ENCODE assay signal across 1 cellular context in genomic region chr6:105402090-105402980, GRCh38.
A peak's percentile ranks its signal among the peaks of the same experiment; 100 is the strongest.
TF ChIP-seq lines count a peak whose summit lies in the region.

No MANE protein-coding gene starts in this region.

TF ChIP-seq in GM12878, 131 proteins besides CTCF, POLR2A, EP300 and RAD21 (continued from another document and continues in another):
- TF ChIP-seq E2F4 (IDR thresholded peaks at IDR 0.05; ENCODE audit: low read depth, low read length) (no peak), KAT2A (conservative IDR thresholded peaks at IDR 0.05; ENCODE audit: control insufficient read depth, low read depth, low read length) (no peak), NKRF (conservative IDR thresholded peaks at IDR 0.05) (peak; percentile 78; the same call in 1 of the 2 replicates), KDM1A (IDR thresholded peaks at IDR 0.05; ENCODE audit: borderline replicate concordance) (no peak), CEBPB (IDR thresholded peaks at IDR 0.05; ENCODE audit: borderline replicate concordance in 1 of 2, low read depth in 2 of 2, low read length in 2 of 2) (no peak), BACH1 (IDR thresholded peaks at IDR 0.05; ENCODE audit: borderline replicate concordance) (no peak), ZBTB11 (CRISPR knock-in tag; IDR thresholded peaks at IDR 0.05) (no peak), BCL11A (IDR thresholded peaks at IDR 0.05; ENCODE audit: low read depth, low read length) (no peak), JUND (IDR thresholded peaks at IDR 0.05; ENCODE audit: low read depth, low read length) (no peak), SUZ12 (IDR thresholded peaks at IDR 0.05; ENCODE audit: unreplicated experiment) (no peak), HSF1 (IDR thresholded peaks at IDR 0.05; ENCODE audit: low read depth, low read length) (no peak), ZSCAN29 (IDR thresholded peaks at IDR 0.05) (no peak), ETV6 (conservative IDR thresholded peaks at IDR 0.05 in 1 of 2, IDR thresholded peaks at IDR 0.05 in 1 of 2; ENCODE audit: borderline replicate concordance in 1 of 2, low read depth in 1 of 2) (no peak), SREBF1 (IDR thresholded peaks at IDR 0.05; ENCODE audit: low read length) (no peak), NFXL1 (IDR thresholded peaks at IDR 0.05; ENCODE audit: borderline replicate concordance) (no peak), RCOR1 (conservative IDR thresholded peaks at IDR 0.05; ENCODE audit: low read depth, low read length) (no peak), POU2F2 (IDR thresholded peaks at IDR 0.05; ENCODE audit: borderline replicate concordance, low read depth, low read length) (no peak), MLLT1 (IDR thresholded peaks at IDR 0.05) (peak; percentile 81), CHD1 (IDR thresholded peaks at IDR 0.05; ENCODE audit: low read depth, low read length) (no peak), USF2 (IDR thresholded peaks at IDR 0.05; ENCODE audit: borderline replicate concordance, low read depth, low read length) (no peak), YY1 (IDR thresholded peaks at IDR 0.05; ENCODE audit: low read depth, low read length) (peak; percentile 12), BMI1 (IDR thresholded peaks at IDR 0.05; ENCODE audit: borderline replicate concordance) (no peak), CEBPZ (IDR thresholded peaks at IDR 0.05; ENCODE audit: low read depth, low read length) (no peak), ZNF207 (IDR thresholded peaks at IDR 0.05; ENCODE audit: borderline replicate concordance) (no peak), KLF5 (IDR thresholded peaks at IDR 0.05; ENCODE audit: partially characterized antibody) (no peak), ATF3 (IDR thresholded peaks at IDR 0.05; ENCODE audit: borderline replicate concordance, extremely low read depth, low read depth, low read length) (no peak), SMC3 (IDR thresholded peaks at IDR 0.05; ENCODE audit: borderline replicate concordance, low read length) (no peak), CREB1 (IDR thresholded peaks at IDR 0.05; ENCODE audit: low read depth) (0 out of 2 replicates have a peak, but pooled peaks have one; percentile 35), ATF7 (IDR thresholded peaks at IDR 0.05; ENCODE audit: low read depth) (peak; percentile 59), REST (IDR thresholded peaks at IDR 0.05; ENCODE audit: low read depth, low read length) (0 out of 2 replicates have a peak, but pooled peaks have one; percentile 51), ZNF384 (IDR thresholded peaks at IDR 0.05; ENCODE audit: borderline replicate concordance, low read depth, low read length) (no peak), SMAD1 (IDR thresholded peaks at IDR 0.05; ENCODE audit: low read depth, partially characterized antibody) (no peak), SPI1 (IDR thresholded peaks at IDR 0.05; ENCODE audit: borderline replicate concordance, insufficient read depth, low read depth, low read length) (no peak), ZNF217 (IDR thresholded peaks at IDR 0.05) (no peak), TARDBP (IDR thresholded peaks at IDR 0.05; ENCODE audit: borderline replicate concordance) (no peak), IRF5 (IDR thresholded peaks at IDR 0.05; ENCODE audit: borderline replicate concordance) (no peak), EED (IDR thresholded peaks at IDR 0.05; ENCODE audit: low read depth) (0 out of 2 replicates have a peak, but pooled peaks have one; percentile 16), CHD2 (IDR thresholded peaks at IDR 0.05; ENCODE audit: borderline replicate concordance, low read depth, low read length) (no peak), NFYA (IDR thresholded peaks at IDR 0.05; ENCODE audit: borderline replicate concordance, low read depth, low read length) (no peak), RB1 (IDR thresholded peaks at IDR 0.05; ENCODE audit: borderline replicate concordance) (no peak)
